ENCODE assay signal across 8 cellular contexts in the genomic region with DNA sequence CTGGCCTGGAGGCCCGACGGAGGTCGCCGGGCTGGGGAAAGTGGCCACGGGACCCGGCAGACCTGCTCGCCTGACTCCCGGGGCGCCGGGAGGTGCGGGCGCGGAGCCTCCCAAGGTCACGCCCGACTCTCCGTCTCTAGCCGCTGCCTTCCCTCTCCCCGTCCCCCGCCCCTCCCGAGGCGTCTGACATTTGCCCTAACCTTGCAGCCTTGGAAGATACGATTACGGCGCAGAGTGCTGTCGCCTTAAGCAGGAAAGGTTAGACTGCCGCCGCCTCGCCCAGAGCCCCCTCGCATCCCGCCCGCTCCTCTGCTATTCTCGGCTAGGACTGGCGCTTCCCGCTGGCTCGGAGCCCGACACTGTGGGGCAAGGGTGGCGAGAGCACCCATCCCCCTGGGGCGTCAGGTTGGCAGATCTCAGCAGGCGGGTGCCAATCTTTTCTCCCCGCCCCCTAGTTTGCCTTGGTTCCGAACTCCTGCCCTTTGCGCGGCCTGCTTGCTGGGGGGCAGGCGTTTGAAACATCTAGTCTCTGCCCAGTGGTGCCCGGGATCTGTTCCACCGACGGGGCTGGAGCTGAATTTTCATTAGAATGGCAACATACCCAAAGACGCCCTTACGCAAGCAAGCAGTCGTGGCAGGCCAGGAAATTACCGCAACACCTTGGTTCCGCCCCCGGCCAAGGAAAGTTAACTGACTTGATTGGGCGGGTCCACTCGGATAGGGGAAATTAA. TPM values are rescaled to one million over a fixed set of nuclear protein-coding genes. Genes with fewer than 3 reads are reported as not detected.
DNase-seq lines count a peak whose midpoint lies in the region; ATAC-seq and TF ChIP-seq lines count a peak whose summit lies in the region.

No MANE protein-coding gene starts in this region.

- H3K36me3 ChIP-seq in Panc1 (ENCODE audit: control insufficient read depth, insufficient read depth, low read length) (no peaks in the 10 kb centered on the region), neuron (ENCODE audit: insufficient read depth, low read length) (no peaks in the 10 kb centered on the region), suprapubic skin (no peaks in the 10 kb centered on the region)

- DNase-seq in C1 segment of cervical spinal cord (lab: John Stamatoyannopoulos, UW): peak in 12 of 14 donors; percentile 29 to 71 (median 54)
- peak; percentile 28 for DNase-seq in Panc1 (ENCODE audit: low read depth, low spot score)
- DNase-seq in fibroblast of villous mesenchyme (ENCODE audit: low read depth): peak; percentile 74
- peak; percentile 87 to 90 for DNase-seq in suprapubic skin (ENCODE audit: low spot score in 2 of 2)

- no peak for TF ChIP-seq CTCF in Panc1 (IDR thresholded peaks at IDR 0.05)
- no peak for TF ChIP-seq CTCF in fibroblast of villous mesenchyme (IDR thresholded peaks at IDR 0.05; ENCODE audit: insufficient read depth, low read depth, low read length)
- no peak for TF ChIP-seq CTCF in suprapubic skin (IDR thresholded peaks at IDR 0.05)

- H3K27me3 ChIP-seq in Panc1 (ENCODE audit: control insufficient read depth, insufficient read depth, low read length) (no peaks in the 10 kb centered on the region), neuron (ENCODE audit: insufficient read depth, low read length) (no peaks in the 10 kb centered on the region), suprapubic skin (no peaks in the 10 kb centered on the region)

- peak in 1 of 2 donors; percentile 28 for TF ChIP-seq POLR2A in suprapubic skin (IDR thresholded peaks at IDR 0.05)

- peak overlapping the region; percentile 70 to 88 for H3K4me3 ChIP-seq in Panc1 (ENCODE audit: low read depth in 2 of 2, low read length in 2 of 2)
- peak overlapping the region; percentile 84 for H3K4me3 ChIP-seq in fibroblast of villous mesenchyme (ENCODE audit: low read depth, low read length)
- peak overlapping the region; percentile 64 for H3K4me3 ChIP-seq in neuron (ENCODE audit: low read length)
- H3K4me3 ChIP-seq in suprapubic skin: peak overlapping the region; percentile 77

- no peaks in the 10 kb centered on the region for H3K27me3 Mint-ChIP-seq in activated T-helper 17 cell treated with anti-CD3 and anti-CD28 coated beads, Interleukin-2, amount 50 U/mL, for 72 hours

- POLR2A ChIA-PET in Panc1 (lab: Charles Lee): no interaction called here

- peak; percentile 63 for ATAC-seq in GM19395 (IDR thresholded peaks at IDR 0.05; ENCODE audit: unreplicated experiment)
- ATAC-seq in HG03469 (IDR thresholded peaks at IDR 0.05; ENCODE audit: unreplicated experiment): peak; percentile 26
- ATAC-seq in Panc1: peak; percentile 78
- peak; percentile 61 for ATAC-seq in activated T-helper 17 cell treated with anti-CD3 and anti-CD28 coated beads, Interleukin-2, amount 50 U/mL, for 72 hours (replicated peaks)

- H3K4me1 ChIP-seq in Panc1 (ENCODE audit: control insufficient read depth, insufficient read depth, low read length) (peaks cover 21% of the 10 kb centered on the region), neuron (ENCODE audit: insufficient read depth, low read length) (peaks cover 2% of the 10 kb centered on the region), suprapubic skin (peaks cover 9% of the 10 kb centered on the region)

- H3K27ac Mint-ChIP-seq in activated T-helper 17 cell treated with anti-CD3 and anti-CD28 coated beads, Interleukin-2, amount 50 U/mL, for 72 hours: peak overlapping the region; percentile 100

- peak overlapping the region; percentile 97 for H3K4me3 Mint-ChIP-seq in activated T-helper 17 cell treated with anti-CD3 and anti-CD28 coated beads, Interleukin-2, amount 50 U/mL, for 72 hours

- no peaks in the 10 kb centered on the region for H3K9me3 Mint-ChIP-seq in activated T-helper 17 cell treated with anti-CD3 and anti-CD28 coated beads, Interleukin-2, amount 50 U/mL, for 72 hours

- no peak for TF ChIP-seq EP300 in suprapubic skin (IDR thresholded peaks at IDR 0.05)

- CTCF ChIA-PET in Panc1 (lab: Charles Lee): no interaction called here

- no TSS peak for BruUV-seq in Panc1 (replicated peaks; lab: Mats Ljungman, UMichigan)

- in situ Hi-C loops in Panc1 (cut with HindIII; ENCODE audit: low pct_unique_long_range_greater_than_20kb, low sequenced_read_pairs): no loop called here

- H2AFZ ChIP-seq in neuron (ENCODE audit: low read depth, low read length): peak overlapping the region; percentile 94

- intact Hi-C loops in Panc1 (cut with micrococcal nuclease; ENCODE audit: unreplicated experiment): no loop called here

- 8% methylated on average over 23 of the region's 55 CpGs for WGBS in suprapubic skin

- H3K36me3 Mint-ChIP-seq in activated T-helper 17 cell treated with anti-CD3 and anti-CD28 coated beads, Interleukin-2, amount 50 U/mL, for 72 hours (ENCODE audit: low read depth): peaks cover 43% of the 10 kb centered on the region

- H3K27ac ChIP-seq in Panc1 (ENCODE audit: low read length) (peak overlapping the region; percentile 86), suprapubic skin (peak overlapping the region; percentile 92)

- H3K9me3 ChIP-seq in Panc1 (ENCODE audit: control insufficient read depth, insufficient read depth, low read depth, low read length): no peaks in the 10 kb centered on the region
- no peaks in the 10 kb centered on the region for H3K9me3 ChIP-seq in neuron (ENCODE audit: low read length)
- H3K9me3 ChIP-seq in suprapubic skin: no peaks in the 10 kb centered on the region

- H3K4me1 Mint-ChIP-seq in activated T-helper 17 cell treated with anti-CD3 and anti-CD28 coated beads, Interleukin-2, amount 50 U/mL, for 72 hours: peaks cover 22% of the 10 kb centered on the region

RNA-seq across cellular contexts. Expression of a gene that starts 0.8 kb away (rescaled TPM):
- total RNA-seq in Panc1 (2021; ENCODE audit: unreplicated experiment) (77.2 TPM), fibroblast of villous mesenchyme (48.6 and 62.2 TPM in 2 replicates), suprapubic skin (10 to 100 TPM; 38.9 to 52.8 (median 45.4) TPM)
- 88.7 TPM for polyA plus RNA-seq in Panc1 (2012; ENCODE audit: insufficient read length)
- 10 to 100 TPM; 34.8 to 42.7 TPM for total RNA-seq in activated T-helper 17 cell treated with anti-CD3 and anti-CD28 coated beads, Interleukin-2, amount 50 U/mL, for 72 hours

Comparison
In these comparisons a context has a peak if more than half of its experiments do, and no peak if none do; other contexts are left out.
1. Peak in every context shown above with its lines: DNase-seq, ATAC-seq, H3K4me3 ChIP-seq and H3K27ac ChIP-seq.
2. DNase-seq: peak in every context shown above with its lines; median percentile 88 in suprapubic skin; 74 in fibroblast of villous mesenchyme; 54 in C1 segment of cervical spinal cord; 28 in Panc1.
3. ATAC-seq: peak in every context shown above with its lines; median percentile 78 in Panc1; 63 in GM19395; 61 in activated T-helper 17 cell treated with anti-CD3 and anti-CD28 coated beads, Interleukin-2, amount 50 U/mL, for 72 hours; 26 in HG03469.